In genomic region chr4:177367336-177367735, GRCh38 we compare ENCODE assay signal across 11 cellular contexts. TPM values are rescaled to one million over a fixed set of nuclear protein-coding genes. Genes with fewer than 3 reads are reported as not detected.
DNase-seq lines count a peak whose midpoint lies in the region; ATAC-seq and TF ChIP-seq lines count a peak whose summit lies in the region.
"Had no signal": no experiment of that assay in that cellular context is flagged by ENCODE, and none has a peak within 500 bp of the region (broad histone marks: within the 10 kb centered on the region; RNA-seq: fewer than 3 reads in every experiment).

No MANE protein-coding gene starts in this region.

- H3K9me3 ChIP-seq in liver (ENCODE audit: control insufficient read depth in 4 of 4, low read length in 3 of 4) (no peaks in the 10 kb centered on the region), uterus (no peaks in the 10 kb centered on the region)

- peak; percentile 29; the same call in 1 of the 2 replicates for TF ChIP-seq CTCF in WI38 (IDR thresholded peaks at IDR 0.05; ENCODE audit: low read depth, low read length)
- TF ChIP-seq CTCF in liver (IDR thresholded peaks at IDR 0.05; ENCODE audit: low read depth, low read length, missing input control): peak; percentile 36
- TF ChIP-seq CTCF in uterus (IDR thresholded peaks at IDR 0.05): no peak

- WGBS in liver: 83% methylated on average over 3 of the region's 3 CpGs

- no peak overlapping the region for H3K9ac ChIP-seq in liver (ENCODE audit: low read depth in 1 of 2, low read length in 2 of 2)

- TF ChIP-seq POLR2A in uterus (IDR thresholded peaks at IDR 0.05): no peak

- H3K4me3 ChIP-seq in WI38 (ENCODE audit: low read depth, low read length): no peak overlapping the region
- H3K4me3 ChIP-seq in liver (ENCODE audit: low read depth in 1 of 3, low read length in 3 of 3): no peak overlapping the region
- no peak overlapping the region for H3K4me3 ChIP-seq in uterus

- H3K27ac ChIP-seq in liver (ENCODE audit: low read depth in 1 of 2, low read length in 2 of 2) (no peak overlapping the region), uterus (no peak overlapping the region)

- H3K27me3 ChIP-seq in liver (ENCODE audit: control insufficient read depth in 4 of 4, insufficient read depth in 4 of 4, low read length in 3 of 4) (peaks cover 0 to 4% (median 0%) of the 10 kb centered on the region in 4 donors), uterus (no peaks in the 10 kb centered on the region)

- DNase-seq in DMS53 (lab: John Stamatoyannopoulos, UW) (peak; percentile 35), DMS53 treated with DMSO at 0.1 percent for 48 hours (lab: John Stamatoyannopoulos, UW; ENCODE audit: unreplicated experiment) (no peak), cortex of kidney (lab: John Stamatoyannopoulos, UW) (no peak), uterus (no peak)
- DNase-seq in activated CD4-positive, CD25-positive, alpha-beta regulatory T cell treated with anti-CD3 and anti-CD28 coated beads, Interleukin-2, amount 50 U/mL, for 72 hours: no peak
- DNase-seq: 8988T; activated CD4-positive, alpha-beta T cell treated with anti-CD3 and anti-CD28 coated beads for 4 hours; NCI-H1048 had no signal

- H3K36me3 ChIP-seq in liver (ENCODE audit: control insufficient read depth in 4 of 4, insufficient read depth in 3 of 4, low read depth in 1 of 4, low read length in 3 of 4) (no peaks in the 10 kb centered on the region), uterus (no peaks in the 10 kb centered on the region)

- no peaks in the 10 kb centered on the region for H3K4me1 ChIP-seq in liver (ENCODE audit: control insufficient read depth in 4 of 4, insufficient read depth in 4 of 4, low read length in 3 of 4)
- H3K4me1 ChIP-seq in uterus: no peaks in the 10 kb centered on the region

- peak; percentile 52 for ATAC-seq in HG02759 (IDR thresholded peaks at IDR 0.05; ENCODE audit: unreplicated experiment)

- intact Hi-C loops in uterus (cut with DNase I; ENCODE audit: low total_unique reads): no loop called here

- peak; percentile 70 to 77 for TF ChIP-seq RAD21 in liver (IDR thresholded peaks at IDR 0.05)

TF ChIP-seq in liver, 16 proteins besides CTCF, POLR2A, EP300 and RAD21:
- TF ChIP-seq ATF3 (IDR thresholded peaks at IDR 0.05): no peak
- no peak for TF ChIP-seq EGR1 (IDR thresholded peaks at IDR 0.05; ENCODE audit: low read depth in 2 of 2)
- no peak for TF ChIP-seq GABPA (IDR thresholded peaks at IDR 0.05 in 1 of 2, conservative IDR thresholded peaks at IDR 0.05 in 1 of 2)
- TF ChIP-seq, protein P1, sequence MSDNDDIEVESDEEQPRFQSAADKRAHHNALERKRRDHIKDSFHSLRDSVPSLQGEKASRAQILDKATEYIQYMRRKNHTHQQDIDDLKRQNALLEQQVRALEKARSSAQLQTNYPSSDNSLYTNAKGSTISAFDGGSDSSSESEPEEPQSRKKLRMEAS (IDR thresholded peaks at IDR 0.05): no peak
- TF ChIP-seq NR2F2 (IDR thresholded peaks at IDR 0.05): no peak
- no peak for TF ChIP-seq RXRA (IDR thresholded peaks at IDR 0.05)
- TF ChIP-seq FOXA2 (IDR thresholded peaks at IDR 0.05): no peak
- no peak for TF ChIP-seq JUND (IDR thresholded peaks at IDR 0.05)
- TF ChIP-seq FOXA1 (IDR thresholded peaks at IDR 0.05): no peak
- TF ChIP-seq SP1 (IDR thresholded peaks at IDR 0.05): no peak
- TF ChIP-seq REST (IDR thresholded peaks at IDR 0.05): no peak
- no peak for TF ChIP-seq HNF4A (conservative IDR thresholded peaks at IDR 0.05)

RNA-seq across cellular contexts. Expression of gene NEIL3, which starts 57.7 kb away (rescaled TPM):
- total RNA-seq in liver (10 to 100 TPM in 1 of 2 donors, under 1 TPM in 1; 0.08 to 11.0 TPM), uterus (1 to 10 TPM in 1 of 4 donors, not detected in 3; 8.3 TPM)
- under 1 TPM; 0.07 to 0.29 TPM for polyA plus RNA-seq in liver

Comparison
In these comparisons a context has a peak if more than half of its experiments do, and no peak if none do; other contexts are left out.
1. CTCF ChIP-seq: peak in WI38 (single experiment) and liver (single experiment); none in uterus (0 of 4).